Comparison of ENCODE assay signal across 8 cellular contexts in genomic region chr13:34161829-34162544, GRCh38.
DNase-seq lines count a peak whose midpoint lies in the region; ATAC-seq and TF ChIP-seq lines count a peak whose summit lies in the region.

No MANE protein-coding gene starts in this region.

- H3K27ac ChIP-seq in RWPE2 (ENCODE audit: poor library complexity, severe bottlenecking) = peak overlapping the region; percentile 33
- H3K27ac ChIP-seq in skeletal muscle tissue (ENCODE audit: low read depth, low read length) = peak overlapping the region; percentile 50

- H3K36me3 ChIP-seq in RWPE2 (ENCODE audit: low read depth) (no peaks in the 10 kb centered on the region), skeletal muscle tissue (ENCODE audit: control insufficient read depth in 3 of 3, insufficient read depth in 3 of 3, low read length in 3 of 3) (no peaks in the 10 kb centered on the region)

- peak; percentile 63; the same call in 2 of the 3 replicates for ATAC-seq in RWPE2 (ENCODE audit: low read depth)
- no peak for ATAC-seq in HG02763 (IDR thresholded peaks at IDR 0.05; ENCODE audit: unreplicated experiment)
- ATAC-seq in HG03442 (IDR thresholded peaks at IDR 0.05; ENCODE audit: unreplicated experiment) = no peak

- H3K27me3 ChIP-seq in RWPE2 (ENCODE audit: insufficient read depth, poor library complexity, severe bottlenecking) (no peaks in the 10 kb centered on the region), skeletal muscle tissue (ENCODE audit: control insufficient read depth in 3 of 3, insufficient read depth in 3 of 3, low read length in 3 of 3) (no peaks in the 10 kb centered on the region)

- intact Hi-C loops in posterior cingulate gyrus (cut with DNase I) = no loop called here

- H3K4me3 ChIP-seq in GM12865 (ENCODE audit: low read depth, low read length) (no peak overlapping the region), RWPE2 (ENCODE audit: severe bottlenecking) (no peak overlapping the region), skeletal muscle tissue (ENCODE audit: low read length in 3 of 3) (peak overlapping the region; percentile 23 to 45 (median 38))

- H3K4me1 ChIP-seq in RWPE2 (ENCODE audit: insufficient read depth, poor library complexity, severe bottlenecking) = peaks cover 20% of the 10 kb centered on the region
- peaks cover 7 to 11% (median 9%) of the 10 kb centered on the region in 3 donors for H3K4me1 ChIP-seq in skeletal muscle tissue (ENCODE audit: control insufficient read depth in 3 of 3, insufficient read depth in 3 of 3, low read length in 3 of 3)

- H3K9ac ChIP-seq in skeletal muscle tissue (ENCODE audit: low read depth in 1 of 3, low read length in 3 of 3) = no peak overlapping the region

- TF ChIP-seq CTCF in GM12865 (IDR thresholded peaks at IDR 0.05; ENCODE audit: insufficient read depth, low read depth, low read length, missing control alignments) = no peak
- no peak for TF ChIP-seq CTCF in RWPE2 (IDR thresholded peaks at IDR 0.05; ENCODE audit: poor library complexity, severe bottlenecking)

- H3K9me3 ChIP-seq in RWPE2 (ENCODE audit: severe bottlenecking) = no peaks in the 10 kb centered on the region
- H3K9me3 ChIP-seq in skeletal muscle tissue (ENCODE audit: control insufficient read depth in 3 of 3, low read length in 3 of 3) = no peaks in the 10 kb centered on the region

- DNase-seq in GM12865 (ENCODE audit: low read depth) = peak; percentile 9
- DNase-seq in RWPE2 (ENCODE audit: low spot score) = no peak
- peak; percentile 44 for DNase-seq in foreskin melanocyte
- DNase-seq in stimulated activated CD8-positive, alpha-beta memory T cell treated with anti-CD3 and anti-CD28 coated beads, Interleukin-4, amount 100 ng/mL, for 48 hours = no peak
- no peak for DNase-seq in posterior cingulate gyrus

Comparison
In these comparisons a context has a peak if more than half of its experiments do, and no peak if none do; other contexts are left out.
1. DNase-seq: peak in GM12865 (single experiment) and foreskin melanocyte (single experiment); none in RWPE2 (single experiment), stimulated activated CD8-positive, alpha-beta memory T cell treated with anti-CD3 and anti-CD28 coated beads, Interleukin-4, amount 100 ng/mL, for 48 hours (single experiment) and posterior cingulate gyrus (0 of 10).
2. H3K4me3 ChIP-seq: peak in skeletal muscle tissue (3 of 3); none in GM12865 (single experiment) and RWPE2 (single experiment).